Comparison of ENCODE assay signal across 15 cellular contexts in the genomic region with DNA sequence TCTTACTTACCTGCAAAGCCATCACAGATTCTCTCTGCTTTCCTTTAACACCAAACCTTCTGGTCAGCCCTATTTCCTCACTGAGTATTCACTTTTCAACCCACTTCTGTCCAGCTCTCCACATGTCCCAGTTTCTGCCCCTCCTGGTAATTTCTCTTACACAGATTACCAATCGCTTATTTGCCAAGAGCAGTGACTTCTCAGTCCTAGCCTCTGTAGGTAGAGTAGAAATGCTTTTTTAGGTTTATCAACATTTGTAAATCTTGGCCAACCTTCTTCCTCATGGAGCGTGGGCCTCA. TPM values are rescaled to one million over a fixed set of nuclear protein-coding genes. Genes with fewer than 3 reads are reported as not detected.
DNase-seq lines count a peak whose midpoint lies in the region; ATAC-seq, FAIRE-seq and TF ChIP-seq lines count a peak whose summit lies in the region.
"Had no signal": no experiment of that assay in that cellular context is flagged by ENCODE, and none has a peak within 500 bp of the region (broad histone marks: within the 10 kb centered on the region; RNA-seq: fewer than 3 reads in every experiment).

No MANE protein-coding gene starts in this region.

- TF ChIP-seq POLR2A in GM12892 (IDR thresholded peaks at IDR 0.05; ENCODE audit: low read depth, low read length) = no peak

- no peak for ATAC-seq in RWPE2 (ENCODE audit: low read depth)
- no peak for ATAC-seq in effector memory CD8-positive, alpha-beta T cell (replicated peaks)
- ATAC-seq in HG03025 (IDR thresholded peaks at IDR 0.05; ENCODE audit: low FRiP score, unreplicated experiment) = no peak

- H3K4me1 Mint-ChIP-seq in activated naive CD4-positive, alpha-beta T cell treated with anti-CD3 and anti-CD28 coated beads, Interleukin-2, amount 50 U/mL, for 24 hours = peaks cover 97% of the 10 kb centered on the region
- peaks cover 12 to 21% of the 10 kb centered on the region in 2 donors for H3K4me1 Mint-ChIP-seq in effector memory CD8-positive, alpha-beta T cell (ENCODE audit: low read depth in 2 of 2)
- H3K4me1 Mint-ChIP-seq in type B pancreatic cell (ENCODE audit: unreplicated experiment) = no peaks in the 10 kb centered on the region

- TF ChIP-seq CTCF in RWPE2 (IDR thresholded peaks at IDR 0.05; ENCODE audit: poor library complexity, severe bottlenecking) (peak; percentile 55), type B pancreatic cell (conservative IDR thresholded peaks at IDR 0.05) (peak; percentile 38)

- peaks cover 26% of the 10 kb centered on the region for H3K36me3 Mint-ChIP-seq in activated naive CD4-positive, alpha-beta T cell treated with anti-CD3 and anti-CD28 coated beads, Interleukin-2, amount 50 U/mL, for 24 hours
- no peaks in the 10 kb centered on the region for H3K36me3 Mint-ChIP-seq in effector memory CD8-positive, alpha-beta T cell (ENCODE audit: insufficient read depth)
- no peaks in the 10 kb centered on the region for H3K36me3 Mint-ChIP-seq in type B pancreatic cell
- H3K36me3 Mint-ChIP-seq: natural killer cell had no signal

- no peaks in the 10 kb centered on the region for H3K36me3 ChIP-seq in RWPE2 (ENCODE audit: low read depth)
- H3K36me3 ChIP-seq: HAP-1, Peyer's patch had no signal

- peaks cover 6% of the 10 kb centered on the region for H3K4me1 ChIP-seq in RWPE2 (ENCODE audit: insufficient read depth, poor library complexity, severe bottlenecking)
- H3K4me1 ChIP-seq: Peyer's patch had no signal

- no peaks in the 10 kb centered on the region for H3K9me3 Mint-ChIP-seq in activated naive CD4-positive, alpha-beta T cell treated with anti-CD3 and anti-CD28 coated beads, Interleukin-2, amount 50 U/mL, for 24 hours
- no peaks in the 10 kb centered on the region for H3K9me3 Mint-ChIP-seq in effector memory CD8-positive, alpha-beta T cell
- no peaks in the 10 kb centered on the region for H3K9me3 Mint-ChIP-seq in type B pancreatic cell
- H3K9me3 Mint-ChIP-seq: natural killer cell had no signal

- DNase-seq in activated naive CD4-positive, alpha-beta T cell (lab: John Stamatoyannopoulos, UW) = no peak
- DNase-seq in RWPE2 (ENCODE audit: low spot score) = no peak
- no peak for DNase-seq in effector memory CD8-positive, alpha-beta T cell
- no peak for DNase-seq in type B pancreatic cell (ENCODE audit: extremely low spot score, unreplicated experiment)
- DNase-seq in GM12892 (ENCODE audit: insufficient read length) = no peak
- DNase-seq in stimulated activated CD4-positive, alpha-beta T cell treated with anti-CD3 and anti-CD28 coated beads, Interleukin-2, amount 100 ng/mL, for 24 hours = no peak
- DNase-seq: activated CD4-positive, alpha-beta T cell treated with anti-CD3 and anti-CD28 coated beads for 48 hours; effector CD4-positive, alpha-beta T cell; natural killer cell; Peyer's patch had no signal

- no peak overlapping the region for H3K4me3 ChIP-seq in RWPE2 (ENCODE audit: severe bottlenecking)
- H3K4me3 ChIP-seq: HAP-1, Peyer's patch had no signal

- no peaks in the 10 kb centered on the region for H3K27me3 ChIP-seq in RWPE2 (ENCODE audit: insufficient read depth, poor library complexity, severe bottlenecking)
- H3K27me3 ChIP-seq: Peyer's patch had no signal

- no peak for FAIRE-seq in GM12892 (lab: Jason Lieb, UNC)
- FAIRE-seq: bronchial epithelial cell had no signal

- H3K27me3 Mint-ChIP-seq in activated naive CD4-positive, alpha-beta T cell treated with anti-CD3 and anti-CD28 coated beads, Interleukin-2, amount 50 U/mL, for 24 hours = no peaks in the 10 kb centered on the region
- no peaks in the 10 kb centered on the region for H3K27me3 Mint-ChIP-seq in effector memory CD8-positive, alpha-beta T cell
- no peaks in the 10 kb centered on the region for H3K27me3 Mint-ChIP-seq in type B pancreatic cell

- no peaks in the 10 kb centered on the region for H3K9me3 ChIP-seq in RWPE2 (ENCODE audit: severe bottlenecking)
- H3K9me3 ChIP-seq: HAP-1, Peyer's patch had no signal

- peak overlapping the region; percentile 7 for H3K4me3 Mint-ChIP-seq in activated naive CD4-positive, alpha-beta T cell treated with anti-CD3 and anti-CD28 coated beads, Interleukin-2, amount 50 U/mL, for 24 hours
- H3K4me3 Mint-ChIP-seq in effector memory CD8-positive, alpha-beta T cell = no peak overlapping the region
- no peak overlapping the region for H3K4me3 Mint-ChIP-seq in type B pancreatic cell
- H3K4me3 Mint-ChIP-seq: natural killer cell had no signal

- peak overlapping the region; percentile 87 for H3K27ac Mint-ChIP-seq in activated naive CD4-positive, alpha-beta T cell treated with anti-CD3 and anti-CD28 coated beads, Interleukin-2, amount 50 U/mL, for 24 hours
- H3K27ac Mint-ChIP-seq in effector memory CD8-positive, alpha-beta T cell = peak overlapping the region; percentile 1 to 63
- no peak overlapping the region for H3K27ac Mint-ChIP-seq in type B pancreatic cell

- H3K27ac ChIP-seq in RWPE2 (ENCODE audit: poor library complexity, severe bottlenecking) = no peak overlapping the region
- H3K27ac ChIP-seq: HL-60, Peyer's patch had no signal

RNA-seq across cellular contexts. Expression of a gene that starts 33.6 kb away (rescaled TPM):
- total RNA-seq in type B pancreatic cell (ENCODE audit: low replicate concordance) = 1.00 and 5.2 TPM in 2 replicates
- polyA plus RNA-seq in GM12892 (2012; ENCODE audit: missing spikeins) = 1.3 TPM
